32 cellular contexts compared by ENCODE assay signal in the genomic region with DNA sequence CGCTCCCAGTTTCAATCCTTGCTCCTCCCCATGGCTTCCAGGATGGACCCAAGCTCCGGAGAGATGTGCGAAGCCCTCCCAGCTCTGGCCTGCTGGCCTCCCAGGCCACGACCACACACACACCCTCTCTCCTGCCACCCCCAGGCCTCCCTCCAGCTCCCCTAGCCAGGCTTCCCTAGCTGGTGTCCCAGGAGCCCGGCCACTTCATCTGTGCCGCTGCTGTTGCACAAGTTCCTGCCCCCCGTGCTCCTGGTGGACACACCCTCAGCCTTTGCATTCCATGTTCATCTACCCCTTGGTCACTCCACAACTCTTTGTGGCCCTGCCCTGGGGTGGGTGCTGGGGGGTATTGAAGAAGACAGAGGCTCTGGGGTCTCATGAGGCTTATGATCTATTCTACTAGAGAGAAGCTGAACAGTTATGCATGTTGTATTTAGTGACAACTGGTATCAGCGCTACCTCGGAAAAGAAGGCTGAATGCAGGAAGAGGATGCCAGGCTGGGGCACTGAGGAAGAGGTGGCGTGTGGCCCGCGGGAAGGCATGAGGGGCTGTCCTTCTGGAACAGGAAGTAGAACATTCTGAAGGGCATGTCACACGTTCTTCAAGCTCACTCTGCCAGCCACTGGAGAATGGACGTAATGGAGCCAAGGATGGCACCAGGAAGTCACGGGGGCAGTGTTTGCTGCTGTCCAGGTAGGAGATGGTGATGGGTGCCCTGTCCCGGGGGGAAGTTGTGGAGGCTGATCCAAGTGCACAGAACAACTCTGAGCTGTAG.
DNase-seq lines count a peak whose midpoint lies in the region; ATAC-seq, FAIRE-seq and TF ChIP-seq lines count a peak whose summit lies in the region.
"Had no signal": no experiment of that assay in that cellular context is flagged by ENCODE, and none has a peak within 500 bp of the region (broad histone marks: within the 10 kb centered on the region; RNA-seq: fewer than 3 reads in every experiment).

No MANE protein-coding gene starts in this region.

- H3K36me3 ChIP-seq in HepG2 (replicated peaks in 1 of 2; ENCODE audit: control insufficient read depth in 1 of 2, insufficient read depth in 2 of 2, low read length in 2 of 2) (no peaks in the 10 kb centered on the region), right lobe of liver (no peaks in the 10 kb centered on the region), lower lobe of right lung (no peaks in the 10 kb centered on the region), upper lobe of right lung (no peaks in the 10 kb centered on the region), vagina (no peaks in the 10 kb centered on the region)
- H3K36me3 ChIP-seq: brain microvascular endothelial cell, heart right ventricle had no signal

- intact Hi-C loops in HepG2 (cut with micrococcal nuclease; ENCODE audit: unreplicated experiment): no loop called here
- intact Hi-C loops in right lobe of liver (cut with DNase I): no loop called here
- intact Hi-C loops in lower lobe of right lung (cut with DNase I): no loop called here
- intact Hi-C loops in upper lobe of right lung (cut with DNase I): no loop called here
- intact Hi-C loops in vagina (cut with DNase I): no loop called here

- FAIRE-seq in HepG2 (lab: Jason Lieb, UNC): no peak
- FAIRE-seq: A549, frontal cortex, GM12891, H54, keratinocyte had no signal

- H3K4me1 ChIP-seq in HepG2 (ENCODE audit: insufficient read depth, low read length): peaks cover 44% of the 10 kb centered on the region
- peaks cover 0 to 11% (median 0%) of the 10 kb centered on the region in 4 donors for H3K4me1 ChIP-seq in right lobe of liver
- peaks cover 56% of the 10 kb centered on the region for H3K4me1 ChIP-seq in lower lobe of right lung
- H3K4me1 ChIP-seq in upper lobe of right lung: peaks cover 44% of the 10 kb centered on the region
- H3K4me1 ChIP-seq in vagina: peaks cover 34% of the 10 kb centered on the region

- ATAC-seq in HepG2 (peak; percentile 52), right lobe of liver (no peak), lower lobe of right lung (peak; percentile 9 to 33), upper lobe of right lung (peak; percentile 51)
- ATAC-seq: A549, Right ventricle myocardium inferior, SK-N-SH treated with all-trans-retinoic acid at 6 μM for 48 hours, T-helper 17 cell had no signal

- TF ChIP-seq POLR2A in HepG2 (IDR thresholded peaks at IDR 0.05; ENCODE audit: insufficient read depth in 1 of 2, low read depth in 2 of 2, low read length in 2 of 2): no peak
- no peak for TF ChIP-seq POLR2A in right lobe of liver (IDR thresholded peaks at IDR 0.05)
- no peak for TF ChIP-seq POLR2A in vagina (IDR thresholded peaks at IDR 0.05)

- H3K27me3 ChIP-seq in HepG2 (ENCODE audit: control insufficient read depth in 1 of 2, insufficient read depth in 2 of 2, low read length in 2 of 2) (no peaks in the 10 kb centered on the region), right lobe of liver (no peaks in the 10 kb centered on the region), lower lobe of right lung (ENCODE audit: low read depth) (no peaks in the 10 kb centered on the region), upper lobe of right lung (no peaks in the 10 kb centered on the region), vagina (no peaks in the 10 kb centered on the region)
- H3K27me3 ChIP-seq: brain microvascular endothelial cell, heart right ventricle had no signal

- POLR2A ChIA-PET in HepG2 (lab: Yijun Ruan, JAX): no interaction called here
- POLR2A ChIA-PET in RWPE1 (lab: Yijun Ruan, JAX; ENCODE audit: low non-redundant PET): no interaction called here

- no peak overlapping the region for H2AFZ ChIP-seq in HepG2 (ENCODE audit: low read length)
- H2AFZ ChIP-seq: PC-9 had no signal

- H3K27ac ChIP-seq in HepG2 (ENCODE audit: extremely low read length, insufficient read depth, low read length) (no peak overlapping the region), right lobe of liver (no peak overlapping the region), RWPE1 (peak overlapping the region; percentile 36), lower lobe of right lung (peak overlapping the region; percentile 42), upper lobe of right lung (peak overlapping the region; percentile 9), vagina (no peak overlapping the region)
- H3K27ac ChIP-seq: A549, brain microvascular endothelial cell, PC-9 had no signal

- no peaks in the 10 kb centered on the region for H4K20me1 ChIP-seq in HepG2 (ENCODE audit: insufficient read depth, low read length)

- no peak for TF ChIP-seq CTCF in HepG2 (CRISPR knock-in tag; IDR thresholded peaks at IDR 0.05)
- TF ChIP-seq CTCF in right lobe of liver (IDR thresholded peaks at IDR 0.05): no peak
- no peak for TF ChIP-seq CTCF in RWPE1 (conservative IDR thresholded peaks at IDR 0.05; ENCODE audit: low read depth)
- no peak for TF ChIP-seq CTCF in lower lobe of right lung (IDR thresholded peaks at IDR 0.05)
- no peak for TF ChIP-seq CTCF in upper lobe of right lung (IDR thresholded peaks at IDR 0.05)
- TF ChIP-seq CTCF in vagina (IDR thresholded peaks at IDR 0.05): no peak
- no peak for TF ChIP-seq CTCF in GM10266 (IDR thresholded peaks at IDR 0.05; ENCODE audit: control insufficient read depth, insufficient read depth, low read depth, missing control alignments)

- DNase-seq in HepG2 (ENCODE audit: low spot score) (no peak), right lobe of liver (no peak), RWPE1 (ENCODE audit: low spot score) (no peak), lower lobe of right lung (no peak), upper lobe of right lung (no peak), vagina (ENCODE audit: extremely low spot score in 2 of 2) (no peak), GM10266 (ENCODE audit: extremely low spot score) (no peak), cortex of kidney (lab: John Stamatoyannopoulos, UW) (no peak)
- DNase-seq: activated CD4-positive, alpha-beta memory T cell treated with anti-CD3 and anti-CD28 coated beads, Interleukin-2, amount 10 ng/mL, durations not matched to agents 7 days and 5 days; activated CD4-positive, CD25-positive, alpha-beta regulatory T cell treated with anti-CD3 and anti-CD28 coated beads, Interleukin-2, amount 50 U/mL, for 72 hours; activated CD8-positive, alpha-beta memory T cell treated with anti-CD3 and anti-CD28 coated beads, Interleukin-2, amount 50 U/mL, for 48 hours; activated naive CD4-positive, alpha-beta T cell treated with anti-CD3 and anti-CD28 coated beads, Interleukin-2, amount 10 ng/mL, durations not matched to agents 7 days and 5 days; AML-193; brain microvascular endothelial cell; DMS153; heart right ventricle; NCI-H1105; NCI-H187 treated with DMSO at 0.1 percent for 48 hours; NCI-H2171 treated with DMSO at 0.1 percent for 48 hours; NCI-H510A treated with DMSO at 0.1 percent for 48 hours; PC-9; T-helper 17 cell had no signal

- BruUV-seq in HepG2 (replicated peaks; lab: Mats Ljungman, UMichigan): no TSS peak

- H3K79me2 ChIP-seq in HepG2 (ENCODE audit: insufficient read depth, low read length): no peaks in the 10 kb centered on the region

- TF ChIP-seq EP300 in HepG2 (IDR thresholded peaks at IDR 0.05; ENCODE audit: low read depth in 2 of 2, low read length in 2 of 2) (no peak), HepG2 (CRISPR knock-in tag; IDR thresholded peaks at IDR 0.05; ENCODE audit: borderline replicate concordance) (no peak)

- CTCF ChIA-PET in HepG2 (lab: Yijun Ruan, JAX; ENCODE audit: low intra/inter-chr PET ratio, low total read pairs): no interaction called here
- CTCF ChIA-PET in RWPE1 (lab: Yijun Ruan, JAX): interaction anchor here (1.2 kb wide), 1 partner anchor 40 kb away, joined by 3 read pairs; no protein-coding TSS in a partner anchor

- in situ Hi-C loops in HepG2 (cut with HindIII; ENCODE audit: extremely low pct_ligation_motif_present, low pct_unique_long_range_greater_than_20kb): no loop called here

- TF ChIP-seq RAD21 in HepG2 (CRISPR knock-in tag; IDR thresholded peaks at IDR 0.05): no peak

- no peak overlapping the region for H3K4me2 ChIP-seq in HepG2 (ENCODE audit: low read depth, low read length)
- H3K4me2 ChIP-seq: A549, PC-9 had no signal

- no peaks in the 10 kb centered on the region for H3K9me3 ChIP-seq in HepG2 (ENCODE audit: low read length)
- H3K9me3 ChIP-seq in right lobe of liver: no peaks in the 10 kb centered on the region
- no peaks in the 10 kb centered on the region for H3K9me3 ChIP-seq in lower lobe of right lung
- no peaks in the 10 kb centered on the region for H3K9me3 ChIP-seq in upper lobe of right lung
- no peaks in the 10 kb centered on the region for H3K9me3 ChIP-seq in vagina
- H3K9me3 ChIP-seq: A549, mucosa of descending colon had no signal

- no peak overlapping the region for H3K4me3 ChIP-seq in HepG2 (replicated peaks in 1 of 3; ENCODE audit: insufficient read depth in 1 of 3, low read depth in 2 of 3, low read length in 3 of 3)
- no peak overlapping the region for H3K4me3 ChIP-seq in right lobe of liver
- H3K4me3 ChIP-seq in lower lobe of right lung: no peak overlapping the region
- no peak overlapping the region for H3K4me3 ChIP-seq in upper lobe of right lung
- no peak overlapping the region for H3K4me3 ChIP-seq in vagina
- H3K4me3 ChIP-seq: A549, heart right ventricle, lung, mucosa of descending colon, PC-9, skin epidermis had no signal

- 86% methylated on average over 12 of the region's 16 CpGs for WGBS in HepG2 (ENCODE audit: low lambda C conversion rate)
- WGBS in right lobe of liver (ENCODE audit: insufficient coverage, low coverage, low lambda C conversion rate, missing lambda C conversion rate): 58% methylated on average over 12 of the region's 16 CpGs

- no peak overlapping the region for H3K9ac ChIP-seq in HepG2 (ENCODE audit: insufficient read depth, low read depth, low read length)

TF ChIP-seq in HepG2, 621 proteins besides CTCF, POLR2A, EP300 and RAD21:
- TF ChIP-seq FOSL2 (CRISPR knock-in tag; IDR thresholded peaks at IDR 0.05) (no peak), DNMT3B (CRISPR knock-in tag; conservative IDR thresholded peaks at IDR 0.05) (no peak), CEBPB (IDR thresholded peaks at IDR 0.05; ENCODE audit: borderline replicate concordance, low read depth, low read length) (peak; percentile 46), CEBPG (CRISPR knock-in tag; IDR thresholded peaks at IDR 0.05) (peak; percentile 35; the same call in 1 of the 2 replicates), ZNF446 (CRISPR knock-in tag; IDR thresholded peaks at IDR 0.05) (no peak), HNRNPLL (IDR thresholded peaks at IDR 0.05; ENCODE audit: low read depth, low read length, poor library complexity, severe bottlenecking) (no peak)

Comparison
In these comparisons a context has a peak if more than half of its experiments do, and no peak if none do; other contexts are left out.
1. ATAC-seq: peak in HepG2 (single experiment), lower lobe of right lung (2 of 2) and upper lobe of right lung (single experiment); none in right lobe of liver (0 of 4).
2. H3K27ac ChIP-seq: peak in RWPE1 (single experiment), lower lobe of right lung (single experiment) and upper lobe of right lung (single experiment); none in HepG2 (single experiment), right lobe of liver (0 of 3) and vagina (single experiment).